In genomic region chr7:73154586-73155038, GRCh38 we compare ENCODE assay signal across 1 cellular context.
TF ChIP-seq lines count a peak whose summit lies in the region.

No MANE protein-coding gene starts in this region.

TF ChIP-seq in HepG2, 621 proteins besides CTCF, POLR2A, EP300 and RAD21 (continued from another document):
- peak; percentile 38; the same call in 1 of the 2 replicates for TF ChIP-seq GMEB1 (CRISPR knock-in tag; IDR thresholded peaks at IDR 0.05; ENCODE audit: borderline replicate concordance)
- TF ChIP-seq, protein P1, sequence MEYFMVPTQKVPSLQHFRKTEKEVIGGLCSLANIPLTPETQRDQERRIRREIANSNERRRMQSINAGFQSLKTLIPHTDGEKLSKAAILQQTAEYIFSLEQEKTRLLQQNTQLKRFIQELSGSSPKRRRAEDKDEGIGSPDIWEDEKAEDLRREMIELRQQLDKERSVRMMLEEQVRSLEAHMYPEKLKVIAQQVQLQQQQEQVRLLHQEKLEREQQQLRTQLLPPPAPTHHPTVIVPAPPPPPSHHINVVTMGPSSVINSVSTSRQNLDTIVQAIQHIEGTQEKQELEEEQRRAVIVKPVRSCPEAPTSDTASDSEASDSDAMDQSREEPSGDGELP (IDR thresholded peaks at IDR 0.05; ENCODE audit: borderline replicate concordance, low read depth): peak; percentile 21; the same call in 1 of the 2 replicates
- TF ChIP-seq HDAC1 (CRISPR knock-in tag; IDR thresholded peaks at IDR 0.05): peak; percentile 38; the same call in 1 of the 2 replicates
